ENCODE assay signal across 8 cellular contexts in the genomic region with DNA sequence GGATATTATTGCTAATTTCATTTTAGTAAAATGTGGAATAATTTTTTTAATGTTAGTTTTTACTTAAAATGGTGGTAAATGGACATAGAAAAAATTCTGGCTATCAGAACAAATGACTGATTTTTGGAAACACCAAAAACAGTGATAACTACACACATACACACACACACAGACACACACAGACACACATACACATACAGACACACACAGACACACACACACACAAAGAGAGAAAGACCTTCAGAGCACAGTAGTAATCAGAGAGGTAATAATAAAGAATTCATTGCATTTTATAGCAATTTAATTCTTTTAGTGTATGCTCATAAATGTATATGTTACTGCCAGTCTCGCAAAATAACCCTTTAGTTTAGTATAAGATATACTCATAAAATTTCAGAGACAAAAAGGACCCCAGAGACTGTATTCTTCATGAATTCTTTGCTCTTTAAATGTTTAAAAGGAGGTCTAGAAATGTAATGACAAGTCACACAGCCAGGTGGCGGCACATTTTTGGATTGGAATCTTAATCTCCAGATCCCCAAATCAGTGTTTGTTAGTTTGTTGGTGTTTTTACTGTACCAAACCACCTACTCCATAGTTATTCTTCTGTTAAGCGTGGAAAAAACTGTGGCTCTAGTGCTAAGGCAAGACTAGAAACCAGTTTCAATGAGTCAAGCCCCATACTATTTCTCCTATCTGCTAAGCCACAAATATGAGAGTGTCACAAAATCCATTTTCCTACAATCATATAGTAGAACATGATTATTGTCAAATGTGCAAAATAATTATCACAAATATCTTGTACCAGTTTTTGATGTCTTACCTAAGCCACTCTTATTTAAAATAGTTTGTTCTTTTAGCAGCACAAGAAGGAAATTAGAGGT.
DNase-seq lines count a peak whose midpoint lies in the region; ATAC-seq and TF ChIP-seq lines count a peak whose summit lies in the region.

No MANE protein-coding gene starts in this region.

- H3K27me3 Mint-ChIP-seq in activated CD4-positive, alpha-beta memory T cell treated with anti-CD3 and anti-CD28 coated beads for 36 hours, result no peaks in the 10 kb centered on the region

- ATAC-seq in GM21786 (IDR thresholded peaks at IDR 0.05; ENCODE audit: unreplicated experiment), result no peak

- no peak overlapping the region for H2AFZ ChIP-seq in neural cell (ENCODE audit: low read depth, low read length)

- H3K4me3 ChIP-seq in AG04449 (ENCODE audit: low read depth, low read length) (no peak overlapping the region), choroid plexus epithelial cell (ENCODE audit: low read depth, low read length) (no peak overlapping the region), neural cell (ENCODE audit: low read length) (no peak overlapping the region)

- no peak overlapping the region for H3K4me3 Mint-ChIP-seq in activated CD4-positive, alpha-beta memory T cell treated with anti-CD3 and anti-CD28 coated beads for 36 hours

- H3K9me3 Mint-ChIP-seq in activated CD4-positive, alpha-beta memory T cell treated with anti-CD3 and anti-CD28 coated beads for 36 hours, result no peaks in the 10 kb centered on the region

- no peak overlapping the region for H3K9ac ChIP-seq in neural cell (ENCODE audit: low read length)

- CTCF ChIA-PET in AG04449 (lab: Yijun Ruan, JAX), result interaction anchor here (0.8 to 1.3 kb wide), 5 partner anchors 11 to 557 kb away, joined by 3 to 5 read pairs (median 3); no protein-coding TSS in a partner anchor
- CTCF ChIA-PET in activated CD4-positive, alpha-beta memory T cell treated with anti-CD3 and anti-CD28 coated beads for 36 hours (lab: Charles Lee), result no interaction called here

- H3K27ac Mint-ChIP-seq in activated CD4-positive, alpha-beta memory T cell treated with anti-CD3 and anti-CD28 coated beads for 36 hours, result no peak overlapping the region

- POLR2A ChIA-PET in AG04449 (lab: Yijun Ruan, JAX), result no interaction called here
- POLR2A ChIA-PET in activated CD4-positive, alpha-beta memory T cell treated with anti-CD3 and anti-CD28 coated beads for 36 hours (lab: Charles Lee), result no interaction called here

- no peaks in the 10 kb centered on the region for H3K27me3 ChIP-seq in neural cell (ENCODE audit: insufficient read depth, low read depth, low read length)

- TF ChIP-seq RAD21 in neural cell (conservative IDR thresholded peaks at IDR 0.05), result peak; percentile 45

- TF ChIP-seq CTCF in AG04449 (IDR thresholded peaks at IDR 0.05; ENCODE audit: insufficient read depth, low read length, missing control alignments) (peak; percentile 25), GM12874 (IDR thresholded peaks at IDR 0.05; ENCODE audit: insufficient read depth, low read depth, low read length) (peak; percentile 37; the same call in 1 of the 2 replicates), choroid plexus epithelial cell (conservative IDR thresholded peaks at IDR 0.05; ENCODE audit: low read depth, low read length) (peak; percentile 68), neural cell (IDR thresholded peaks at IDR 0.05; ENCODE audit: poor library complexity, severe bottlenecking) (peak; percentile 56)

- DNase-seq in AG04449 (ENCODE audit: low read depth, low spot score) (no peak), NAMALWA (ENCODE audit: low spot score) (peak; percentile 52), choroid plexus epithelial cell (ENCODE audit: low read depth) (peak; percentile 67), kidney glomerular epithelial cell (lab: John Stamatoyannopoulos, UW) (no peak)
- DNase-seq in activated CD4-positive, alpha-beta memory T cell treated with anti-CD3 and anti-CD28 coated beads for 36 hours, result no peak

- H3K36me3 Mint-ChIP-seq in activated CD4-positive, alpha-beta memory T cell treated with anti-CD3 and anti-CD28 coated beads for 36 hours, result no peaks in the 10 kb centered on the region

- no peak overlapping the region for H3K27ac ChIP-seq in neural cell (ENCODE audit: low read length)

- H3K9me3 ChIP-seq in neural cell (ENCODE audit: low read length), result no peaks in the 10 kb centered on the region

- no peaks in the 10 kb centered on the region for H3K4me1 Mint-ChIP-seq in activated CD4-positive, alpha-beta memory T cell treated with anti-CD3 and anti-CD28 coated beads for 36 hours (ENCODE audit: low read depth)

- no peaks in the 10 kb centered on the region for H4K20me1 ChIP-seq in neural cell (ENCODE audit: insufficient read depth)

- no peak overlapping the region for H3K4me2 ChIP-seq in neural cell (ENCODE audit: low read length)

- no peaks in the 10 kb centered on the region for H3K36me3 ChIP-seq in neural cell (ENCODE audit: insufficient read depth, low read length)

- TF ChIP-seq EP300 in neural cell (conservative IDR thresholded peaks at IDR 0.05; ENCODE audit: poor library complexity, severe bottlenecking), result no peak

- H3F3A ChIP-seq in neural cell (ENCODE audit: insufficient read depth, low read length, poor library complexity, severe bottlenecking), result peaks cover 4% of the 10 kb centered on the region

- intact Hi-C loops in activated CD4-positive, alpha-beta memory T cell treated with anti-CD3 and anti-CD28 coated beads for 36 hours (cut with micrococcal nuclease), result no loop called here

- no peaks in the 10 kb centered on the region for H3K79me2 ChIP-seq in neural cell (replicated peaks; ENCODE audit: insufficient read depth, low read length)

- no peaks in the 10 kb centered on the region for H3K9me2 ChIP-seq in neural cell (ENCODE audit: insufficient read depth, low read length)

TF ChIP-seq in neural cell, 6 proteins besides CTCF, POLR2A, EP300 and RAD21:
- TF ChIP-seq TAF1 (IDR thresholded peaks at IDR 0.05; ENCODE audit: low read depth) (no peak), MXI1 (conservative IDR thresholded peaks at IDR 0.05; ENCODE audit: poor library complexity, severe bottlenecking) (no peak), SMC3 (conservative IDR thresholded peaks at IDR 0.05; ENCODE audit: poor library complexity) (peak; percentile 50), EZH2 (IDR thresholded peaks at IDR 0.05; ENCODE audit: borderline replicate concordance, insufficient read depth, low read length, poor library complexity, severe bottlenecking) (no peak)

Comparison
In these comparisons a context has a peak if more than half of its experiments do, and no peak if none do; other contexts are left out.
1. DNase-seq: peak in NAMALWA (single experiment) and choroid plexus epithelial cell (single experiment); none in AG04449 (single experiment), activated CD4-positive, alpha-beta memory T cell treated with anti-CD3 and anti-CD28 coated beads for 36 hours (single experiment) and kidney glomerular epithelial cell (single experiment).
2. Peak in every context shown above with its lines, with median percentiles within 50 percentile points of each other: CTCF ChIP-seq.